8 cellular contexts compared by ENCODE assay signal in genomic region chr11:65662802-65663633, GRCh38. TPM values are rescaled to one million over a fixed set of nuclear protein-coding genes. Genes with fewer than 3 reads are reported as not detected.
DNase-seq lines count a peak whose midpoint lies in the region; ATAC-seq and TF ChIP-seq lines count a peak whose summit lies in the region.

Gene RELA, minus strand, starts transcription at chr11:65662916. Its CDS starts 84 bp downstream, at chr11:65662832.

- H3K9me3 Mint-ChIP-seq in endodermal cell = no peaks in the 10 kb centered on the region
- H3K9me3 Mint-ChIP-seq in mesothelial cell of epicardium = no peaks in the 10 kb centered on the region

- H3K36me3 Mint-ChIP-seq in endodermal cell (ENCODE audit: low read depth) (peaks cover 29% of the 10 kb centered on the region), mesothelial cell of epicardium (peaks cover 19% of the 10 kb centered on the region)

- H3K4me3 ChIP-seq in HL-60 (replicated peaks; ENCODE audit: insufficient read depth, low read length) (peak within 1 kb of the TSS; percentile 97), NT2/D1 (ENCODE audit: insufficient read length, low read depth) (peak within 1 kb of the TSS; percentile 83), endodermal cell (ENCODE audit: low read length) (peak within 1 kb of the TSS; percentile 96)

- H3K9ac ChIP-seq in NT2/D1 (ENCODE audit: insufficient read length, low read depth) (peak within 1 kb of the TSS; percentile 96), endodermal cell (ENCODE audit: extremely low read depth, low read length, poor library complexity, severe bottlenecking) (peak within 1 kb of the TSS; percentile 94)

- no peak for TF ChIP-seq CTCF in HL-60 (IDR thresholded peaks at IDR 0.05; ENCODE audit: insufficient read depth, low read length)
- TF ChIP-seq CTCF in endodermal cell (conservative IDR thresholded peaks at IDR 0.05) = no peak
- no peak for TF ChIP-seq CTCF in mesothelial cell of epicardium (IDR thresholded peaks at IDR 0.05; ENCODE audit: unreplicated experiment)

- peak within 1 kb of the TSS; percentile 78 for H3K4me3 Mint-ChIP-seq in endodermal cell
- H3K4me3 Mint-ChIP-seq in mesothelial cell of epicardium = peak within 1 kb of the TSS; percentile 83

- DNase-seq in COLO668 (lab: John Stamatoyannopoulos, UW; ENCODE audit: unreplicated experiment) (peak; percentile 95), HL-60 (ENCODE audit: low read depth in 1 of 2, low spot score in 1 of 2) (peak; percentile 82 to 88), NT2/D1 (ENCODE audit: low read depth, low spot score) (peak; percentile 86), endodermal cell (peak; percentile 96), mesothelial cell of epicardium (ENCODE audit: low spot score in 2 of 2, unreplicated experiment in 2 of 2) (peak; percentile 82 to 90)
- DNase-seq in activated CD8-positive, alpha-beta memory T cell treated with anti-CD3 and anti-CD28 coated beads, Interleukin-2, amount 50 U/mL, for 1 hour (ENCODE audit: extremely low read depth) = peak; percentile 69
- peak; percentile 90 to 91 for DNase-seq in stimulated activated CD8-positive, alpha-beta memory T cell treated with anti-CD3 and anti-CD28 coated beads, Interleukin-15, amount 100 ng/mL, for 48 hours (ENCODE audit: low read depth in 2 of 2)

- peak; percentile 79 for ATAC-seq in GM19455 (IDR thresholded peaks at IDR 0.05; ENCODE audit: unreplicated experiment)

- H3K4me1 ChIP-seq in NT2/D1 (ENCODE audit: insufficient read depth, insufficient read length) (peaks cover 7% of the 10 kb centered on the region), endodermal cell (ENCODE audit: control insufficient read depth, insufficient read depth, low read length) (peaks cover 8% of the 10 kb centered on the region)

- H3K27ac ChIP-seq in HL-60 (replicated peaks) (peak within 1 kb of the TSS; percentile 95), endodermal cell (ENCODE audit: low read depth, low read length) (peak within 1 kb of the TSS; percentile 86)

- 0 to 1% methylated on average over 40 to 91 of the region's 91 CpGs for WGBS in endodermal cell (ENCODE audit: insufficient coverage in 1 of 2, insufficient read length in 1 of 2), 2 experiments

- H3K36me3 ChIP-seq in NT2/D1 (ENCODE audit: insufficient read depth, insufficient read length, low read length) (peaks cover 38% of the 10 kb centered on the region), endodermal cell (ENCODE audit: control insufficient read depth, insufficient read depth, low read length) (peaks cover 34% of the 10 kb centered on the region)

- H3K27ac Mint-ChIP-seq in endodermal cell = peak within 1 kb of the TSS; percentile 95
- H3K27ac Mint-ChIP-seq in mesothelial cell of epicardium = peak within 1 kb of the TSS; percentile 97

- H3K4me1 Mint-ChIP-seq in endodermal cell (peaks cover 6% of the 10 kb centered on the region), mesothelial cell of epicardium (peaks cover 7% of the 10 kb centered on the region)

- H3K9me3 ChIP-seq in NT2/D1 (ENCODE audit: insufficient read depth, low read length) (no peaks in the 10 kb centered on the region), endodermal cell (ENCODE audit: control insufficient read depth, low read length) (no peaks in the 10 kb centered on the region)

- no peaks in the 10 kb centered on the region for H3K27me3 ChIP-seq in HL-60 (ENCODE audit: insufficient read depth, poor library complexity, severe bottlenecking)
- H3K27me3 ChIP-seq in NT2/D1 (ENCODE audit: insufficient read depth, insufficient read length) = no peaks in the 10 kb centered on the region
- H3K27me3 ChIP-seq in endodermal cell (ENCODE audit: control insufficient read depth, insufficient read depth, low read length, poor library complexity, severe bottlenecking) = no peaks in the 10 kb centered on the region

- H3K27me3 Mint-ChIP-seq in endodermal cell (ENCODE audit: insufficient read depth) = no peaks in the 10 kb centered on the region
- H3K27me3 Mint-ChIP-seq in mesothelial cell of epicardium (ENCODE audit: low read depth) = no peaks in the 10 kb centered on the region

RNA-seq across cellular contexts. Expression of gene RELA, which starts in this region (rescaled TPM):
- total RNA-seq in endodermal cell = 10 to 100 TPM; 40.2 to 41.1 TPM
- polyA plus RNA-seq in endodermal cell (2013, experiment 1 of 2) = 50.0 TPM
- 41.7 TPM for polyA plus RNA-seq in endodermal cell (2013, experiment 2 of 2)
- total RNA-seq in mesothelial cell of epicardium = 95.6 to 98.8 TPM (median 96.8 TPM) in 3 replicates

Comparison
In these comparisons a context has a peak if more than half of its experiments do, and no peak if none do; other contexts are left out.
1. Peak in every context shown above with its lines: DNase-seq, ATAC-seq, H3K4me3 ChIP-seq and H3K27ac ChIP-seq.